30 cellular contexts compared by ENCODE assay signal in the genomic region with DNA sequence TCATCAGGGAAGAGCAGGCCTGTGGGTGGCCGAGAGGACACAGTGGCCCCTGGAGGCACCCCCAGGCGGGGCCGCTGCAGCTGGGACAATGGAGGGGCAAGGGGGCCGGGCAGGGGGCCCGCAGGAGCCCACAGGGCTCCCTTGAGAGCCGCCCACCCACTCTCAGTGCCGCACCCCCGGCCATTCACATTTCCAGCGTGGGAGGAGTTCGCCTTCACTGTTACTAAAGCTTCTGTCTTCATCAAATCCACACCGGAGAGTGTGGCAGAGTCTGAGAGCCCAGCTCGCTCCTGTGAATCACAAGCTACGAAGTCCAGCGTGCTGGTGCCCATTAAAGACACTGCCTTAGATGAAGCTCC. TPM values are rescaled to one million over a fixed set of nuclear protein-coding genes. Genes with fewer than 3 reads are reported as not detected.
"Had no signal": no experiment of that assay in that cellular context is flagged by ENCODE, and none has a peak within 500 bp of the region (broad histone marks: within the 10 kb centered on the region; RNA-seq: fewer than 3 reads in every experiment).

No MANE protein-coding gene starts in this region.

- ATAC-seq: left lobe of liver; mucosa of descending colon; natural killer cell treated with Interleukin-12 subunit alpha and Interleukin-12 subunit beta and Interleukin-15 and Interleukin-18, amount 100 ng/mL, for 72 hours; stimulated activated effector memory CD8-positive, alpha-beta T cell treated with anti-CD3 and anti-CD28 coated beads, Interleukin-12 subunit alpha, Interleukin-12 subunit beta, amount 100 ng/mL, for 72 hours; upper lobe of right lung had no signal

- FAIRE-seq: frontal cortex, keratinocyte had no signal

- H3K4me3 ChIP-seq: esophagus squamous epithelium, lung, mucosa of descending colon, prostate gland, sigmoid colon, stomach, transverse colon, upper lobe of right lung, uterus had no signal

- H3K4me1 ChIP-seq: prostate gland had no signal

- H3K27me3 ChIP-seq: stomach, transverse colon, upper lobe of right lung, uterus had no signal

- H3K27ac ChIP-seq: esophagus squamous epithelium, prostate gland, sigmoid colon, stomach, transverse colon, upper lobe of right lung, uterus had no signal

- H3K36me3 ChIP-seq: esophagus squamous epithelium, prostate gland, sigmoid colon, stomach, transverse colon, upper lobe of right lung, uterus had no signal

- DNase-seq: cerebellar nuclear complex; cortex of kidney; effector memory CD4-positive, alpha-beta T cell; erythroblast; esophagus squamous epithelium; mucosa of descending colon; naive B cell; nucleus accumbens; right cardiac atrium; sigmoid colon; stimulated activated CD4-positive, alpha-beta T cell treated with anti-CD3 and anti-CD28 coated beads, Interleukin-2, amount 100 ng/mL, for 24 hours; stimulated activated CD4-positive, alpha-beta T cell treated with anti-CD3 and anti-CD28 coated beads, Interleukin-4, amount 100 ng/mL, for 24 hours; stimulated activated naive CD4-positive, alpha-beta T cell treated with Interleukin-2 at 50 U/mL for 16 hours; stomach; transverse colon; upper lobe of right lung; uterus had no signal

- H3K9me3 ChIP-seq: esophagus squamous epithelium, mucosa of descending colon, prostate gland, sigmoid colon, stomach, transverse colon, upper lobe of right lung, uterus had no signal

RNA-seq across cellular contexts. Expression of a gene that starts 20.9 kb away (rescaled TPM):
- total RNA-seq: esophagus squamous epithelium; fibroblast of villous mesenchyme; frontal cortex; left lobe of liver; liver; lung; mucosa of descending colon; natural killer cell treated with Interleukin-12 subunit alpha and Interleukin-12 subunit beta and Interleukin-15 and Interleukin-18, amount 100 ng/mL, for 72 hours; neural crest cell; osteocyte; prostate gland; right cardiac atrium; sigmoid colon; skeletal muscle tissue; stomach; subcutaneous adipose tissue; transverse colon; upper lobe of right lung; uterus had no signal
- polyA plus RNA-seq: keratinocyte, liver, lung, right cardiac atrium, sigmoid colon, stomach had no signal

RNA-seq across cellular contexts. Expression of a gene that starts 21.6 kb away (rescaled TPM):
- total RNA-seq: osteocyte had no signal
